Comparison of ENCODE assay signal across 27 cellular contexts in the genomic region with DNA sequence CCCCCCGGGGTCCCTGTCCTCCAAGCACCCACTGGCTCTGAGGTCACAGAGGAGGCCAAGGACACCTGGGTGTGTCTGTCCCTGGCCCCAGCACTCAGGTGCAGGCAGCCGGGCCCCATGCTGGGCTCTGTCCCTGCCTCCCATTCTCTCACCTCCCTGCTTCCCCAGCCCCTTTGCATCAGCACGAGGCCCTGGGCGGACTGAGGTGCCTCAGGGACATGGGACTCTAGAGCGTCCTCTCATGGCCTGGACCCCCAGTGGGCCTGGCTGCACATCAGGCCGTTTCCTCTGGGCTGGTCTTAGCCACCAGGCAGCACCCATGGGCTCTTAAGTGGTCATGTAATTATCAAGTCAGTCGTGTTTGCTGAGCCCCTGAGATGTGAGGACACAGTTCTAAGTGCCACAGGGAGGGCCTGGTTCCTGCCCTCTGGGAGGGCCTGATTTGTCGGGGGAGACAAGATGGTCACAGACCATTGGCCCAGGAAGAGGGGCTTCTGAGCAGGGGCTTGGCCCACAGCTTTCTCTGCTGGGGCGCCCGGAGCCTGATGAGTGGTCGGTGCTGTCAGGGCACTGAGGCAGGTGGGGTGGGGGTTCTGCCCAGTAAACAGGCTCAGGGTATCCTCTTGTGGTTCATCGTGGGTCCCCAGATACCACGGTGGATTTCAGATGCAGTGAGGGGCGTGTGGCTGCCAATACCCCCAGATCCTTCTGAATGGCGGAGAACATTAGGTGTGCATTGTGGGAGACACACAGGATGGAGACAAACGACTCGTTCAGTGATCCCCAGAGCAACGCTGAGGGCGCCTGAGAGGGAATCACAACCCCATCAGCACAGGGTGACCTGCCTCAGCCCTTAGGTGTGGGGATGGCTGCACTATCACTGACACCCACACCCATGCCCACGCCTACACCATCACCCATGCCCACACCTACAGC.
A peak's percentile ranks its signal among the peaks of the same experiment; 100 is the strongest.
DNase-seq lines count a peak whose midpoint lies in the region; ATAC-seq and TF ChIP-seq lines count a peak whose summit lies in the region.
"Had no signal": no experiment of that assay in that cellular context is flagged by ENCODE, and none has a peak within 500 bp of the region (broad histone marks: within the 10 kb centered on the region; RNA-seq: fewer than 3 reads in every experiment).

No MANE protein-coding gene starts in this region.

- intact Hi-C loops in naive thymus-derived CD4-positive, alpha-beta T cell (cut with micrococcal nuclease) = no loop called here

- no peak overlapping the region for H3K9ac ChIP-seq in neural progenitor cell
- H3K9ac ChIP-seq: BLaER1, GM23248 had no signal

- H3K9me3 ChIP-seq in neural progenitor cell (ENCODE audit: low read depth) = no peaks in the 10 kb centered on the region
- H3K9me3 ChIP-seq in naive thymus-derived CD4-positive, alpha-beta T cell (ENCODE audit: control insufficient read depth in 2 of 3, low read length in 3 of 3) = no peaks in the 10 kb centered on the region
- H3K9me3 ChIP-seq: BLaER1, SJCRH30 had no signal

- no peaks in the 10 kb centered on the region for H3K4me1 Mint-ChIP-seq in activated CD8-positive, alpha-beta memory T cell treated with anti-CD3 and anti-CD28 coated beads, Interleukin-2, amount 10 ng/mL, durations not matched to agents 7 days and 5 days
- H3K4me1 Mint-ChIP-seq in immature natural killer cell = peaks cover 15 to 16% of the 10 kb centered on the region in 2 donors
- peaks cover 5% of the 10 kb centered on the region for H3K4me1 Mint-ChIP-seq in neural progenitor cell
- H3K4me1 Mint-ChIP-seq in naive thymus-derived CD4-positive, alpha-beta T cell = peaks cover 0 to 4% (median 0%) of the 10 kb centered on the region in 7 donors
- H3K4me1 Mint-ChIP-seq in progenitor cell of endocrine pancreas (ENCODE audit: low read depth) = no peaks in the 10 kb centered on the region
- H3K4me1 Mint-ChIP-seq: IgD-negative memory B cell had no signal

- no peak for TF ChIP-seq CTCF in neural progenitor cell (IDR thresholded peaks at IDR 0.05)
- TF ChIP-seq CTCF in progenitor cell of endocrine pancreas (IDR thresholded peaks at IDR 0.05; ENCODE audit: unreplicated experiment) = no peak

- H3K27me3 ChIP-seq in neural progenitor cell = no peaks in the 10 kb centered on the region
- no peaks in the 10 kb centered on the region for H3K27me3 ChIP-seq in naive thymus-derived CD4-positive, alpha-beta T cell (ENCODE audit: control insufficient read depth in 2 of 2, insufficient read depth in 2 of 2, low read length in 2 of 2)
- H3K27me3 ChIP-seq: BLaER1, SJCRH30 had no signal

- H3K36me3 Mint-ChIP-seq in activated CD8-positive, alpha-beta memory T cell treated with anti-CD3 and anti-CD28 coated beads, Interleukin-2, amount 10 ng/mL, durations not matched to agents 7 days and 5 days = no peaks in the 10 kb centered on the region
- H3K36me3 Mint-ChIP-seq in immature natural killer cell (peaks cover 0 to 3% (median 0%) of the 10 kb centered on the region in 3 donors), neural progenitor cell (no peaks in the 10 kb centered on the region), progenitor cell of endocrine pancreas (ENCODE audit: insufficient read depth) (no peaks in the 10 kb centered on the region)
- peaks cover 0 to 5% (median 0%) of the 10 kb centered on the region in 5 donors for H3K36me3 Mint-ChIP-seq in naive thymus-derived CD4-positive, alpha-beta T cell
- H3K36me3 Mint-ChIP-seq: IgD-negative memory B cell had no signal

- no peak overlapping the region for H3K4me2 ChIP-seq in neural progenitor cell
- H3K4me2 ChIP-seq: BLaER1 had no signal

- H3K4me3 Mint-ChIP-seq in activated CD8-positive, alpha-beta memory T cell treated with anti-CD3 and anti-CD28 coated beads, Interleukin-2, amount 10 ng/mL, durations not matched to agents 7 days and 5 days = no peak overlapping the region
- H3K4me3 Mint-ChIP-seq in immature natural killer cell (peak overlapping the region in 1 of 5 donors; percentile 5), neural progenitor cell (no peak overlapping the region), progenitor cell of endocrine pancreas (ENCODE audit: low read depth) (no peak overlapping the region)
- H3K4me3 Mint-ChIP-seq in naive thymus-derived CD4-positive, alpha-beta T cell = no peak overlapping the region
- H3K4me3 Mint-ChIP-seq: CD4-positive, alpha-beta T cell; IgD-negative memory B cell had no signal

- CTCF ChIA-PET in activated CD8-positive, alpha-beta memory T cell treated with anti-CD3 and anti-CD28 coated beads, Interleukin-2, amount 10 ng/mL, durations not matched to agents 7 days and 5 days (lab: Charles Lee) = no interaction called here
- CTCF ChIA-PET in naive thymus-derived CD4-positive, alpha-beta T cell (lab: Charles Lee) = no interaction called here

- no peaks in the 10 kb centered on the region for H4K20me1 ChIP-seq in neural progenitor cell (ENCODE audit: low read depth)
- H4K20me1 ChIP-seq: BLaER1 had no signal

- H3K27ac ChIP-seq in neural progenitor cell (no peak overlapping the region), temporal lobe (ENCODE audit: low read depth, low read length) (peak overlapping the region; percentile 25)
- H3K27ac ChIP-seq in naive thymus-derived CD4-positive, alpha-beta T cell (ENCODE audit: low read depth, low read length) = no peak overlapping the region
- H3K27ac ChIP-seq: 22Rv1, BLaER1, GM23248, SJCRH30 had no signal

- H3K79me2 ChIP-seq in neural progenitor cell (ENCODE audit: low read depth) = no peaks in the 10 kb centered on the region

- H3K4me1 ChIP-seq in neural progenitor cell = no peaks in the 10 kb centered on the region
- H3K4me1 ChIP-seq in naive thymus-derived CD4-positive, alpha-beta T cell (ENCODE audit: control insufficient read depth in 2 of 2, insufficient read depth in 2 of 2, low read length in 2 of 2) = no peaks in the 10 kb centered on the region
- H3K4me1 ChIP-seq: BLaER1, SJCRH30 had no signal

- H3K4me3 ChIP-seq in neural progenitor cell = no peak overlapping the region
- H3K4me3 ChIP-seq in naive thymus-derived CD4-positive, alpha-beta T cell (ENCODE audit: low read length) = no peak overlapping the region
- H3K4me3 ChIP-seq: BLaER1, GM23248, SJCRH30 had no signal

- DNase-seq in activated CD8-positive, alpha-beta memory T cell treated with anti-CD3 and anti-CD28 coated beads, Interleukin-2, amount 10 ng/mL, durations not matched to agents 7 days and 5 days = peak; percentile 23
- no peak for DNase-seq in activated CD8-positive, alpha-beta memory T cell treated with anti-CD3 and anti-CD28 coated beads for 24 hours
- DNase-seq in immature natural killer cell (no peak), neural progenitor cell (ENCODE audit: low spot score) (no peak), NCI-H345 treated with DMSO at 0.1 percent for 48 hours (lab: John Stamatoyannopoulos, UW; ENCODE audit: unreplicated experiment) (no peak), progenitor cell of endocrine pancreas (ENCODE audit: low spot score, unreplicated experiment) (no peak)
- no peak for DNase-seq in naive thymus-derived CD4-positive, alpha-beta T cell
- DNase-seq: ACHN; CD4-positive, alpha-beta T cell; COR-L47; DMS 273 treated with DMSO at 0.1 percent for 48 hours; DMS79 treated with DMSO at 0.1 percent for 48 hours; GM23248; NCI-H1105; NCI-H146; NCI-H2029; NCI-H2227 treated with DMSO at 0.1 percent for 48 hours; NCI-H524; NCI-H774; NK-92 treated with Interleukin-12 subunit alpha and Interleukin-12 subunit beta, amount 100 ng/mL, for 24 hours; OCI-M1; SJCRH30 had no signal

- no peak overlapping the region for H2AFZ ChIP-seq in neural progenitor cell (replicated peaks)
- H2AFZ ChIP-seq: GM23248 had no signal

- H3K27ac Mint-ChIP-seq in activated CD8-positive, alpha-beta memory T cell treated with anti-CD3 and anti-CD28 coated beads, Interleukin-2, amount 10 ng/mL, durations not matched to agents 7 days and 5 days = no peak overlapping the region
- peak overlapping the region; percentile 66 to 87 (median 78) for H3K27ac Mint-ChIP-seq in immature natural killer cell
- H3K27ac Mint-ChIP-seq in neural progenitor cell = peak overlapping the region; percentile 53
- no peak overlapping the region for H3K27ac Mint-ChIP-seq in naive thymus-derived CD4-positive, alpha-beta T cell
- no peak overlapping the region for H3K27ac Mint-ChIP-seq in progenitor cell of endocrine pancreas
- H3K27ac Mint-ChIP-seq: CD4-positive, alpha-beta T cell; IgD-negative memory B cell had no signal

- H3F3A ChIP-seq in neural progenitor cell (ENCODE audit: low read depth) = no peaks in the 10 kb centered on the region

- H3K9me3 Mint-ChIP-seq in activated CD8-positive, alpha-beta memory T cell treated with anti-CD3 and anti-CD28 coated beads, Interleukin-2, amount 10 ng/mL, durations not matched to agents 7 days and 5 days (ENCODE audit: low read depth) = no peaks in the 10 kb centered on the region
- H3K9me3 Mint-ChIP-seq in immature natural killer cell (peaks cover 0 to 3% (median 1%) of the 10 kb centered on the region in 6 donors), neural progenitor cell (peaks cover 2% of the 10 kb centered on the region), progenitor cell of endocrine pancreas (ENCODE audit: low read depth) (no peaks in the 10 kb centered on the region)
- no peaks in the 10 kb centered on the region for H3K9me3 Mint-ChIP-seq in naive thymus-derived CD4-positive, alpha-beta T cell
- H3K9me3 Mint-ChIP-seq: CD4-positive, alpha-beta T cell had no signal

- POLR2A ChIA-PET in naive thymus-derived CD4-positive, alpha-beta T cell (lab: Charles Lee) = no interaction called here

- no peaks in the 10 kb centered on the region for H3K36me3 ChIP-seq in neural progenitor cell
- no peaks in the 10 kb centered on the region for H3K36me3 ChIP-seq in naive thymus-derived CD4-positive, alpha-beta T cell (ENCODE audit: control insufficient read depth in 2 of 3, insufficient read depth in 3 of 3, low read length in 3 of 3)
- H3K36me3 ChIP-seq: BLaER1, SJCRH30 had no signal

- ATAC-seq in activated CD8-positive, alpha-beta memory T cell treated with anti-CD3 and anti-CD28 coated beads, Interleukin-2, amount 10 ng/mL, durations not matched to agents 7 days and 5 days = no peak
- ATAC-seq in naive thymus-derived CD4-positive, alpha-beta T cell = no peak
- ATAC-seq: HCT116 had no signal

- no peaks in the 10 kb centered on the region for H3K27me3 Mint-ChIP-seq in activated CD8-positive, alpha-beta memory T cell treated with anti-CD3 and anti-CD28 coated beads, Interleukin-2, amount 10 ng/mL, durations not matched to agents 7 days and 5 days
- peaks cover 2 to 11% (median 9%) of the 10 kb centered on the region in 3 donors for H3K27me3 Mint-ChIP-seq in immature natural killer cell (ENCODE audit: low read depth in 3 of 3)
- H3K27me3 Mint-ChIP-seq in neural progenitor cell (ENCODE audit: insufficient read depth, low read depth) = peaks cover 5% of the 10 kb centered on the region
- H3K27me3 Mint-ChIP-seq in naive thymus-derived CD4-positive, alpha-beta T cell = peaks cover 0 to 5% (median 0%) of the 10 kb centered on the region in 5 donors
- peaks cover 8% of the 10 kb centered on the region for H3K27me3 Mint-ChIP-seq in progenitor cell of endocrine pancreas
- H3K27me3 Mint-ChIP-seq: CD4-positive, alpha-beta T cell had no signal

Comparison
In these comparisons a context has a peak if more than half of its experiments do, and no peak if none do; other contexts are left out.
1. H3K27ac Mint-ChIP-seq: peak in immature natural killer cell (6 of 6) and neural progenitor cell (single experiment); none in activated CD8-positive, alpha-beta memory T cell treated with anti-CD3 and anti-CD28 coated beads, Interleukin-2, amount 10 ng/mL, durations not matched to agents 7 days and 5 days (single experiment), naive thymus-derived CD4-positive, alpha-beta T cell (0 of 9) and progenitor cell of endocrine pancreas (single experiment).